20 cellular contexts compared by ENCODE assay signal in genomic region chr3:18585019-18585968, GRCh38.
"Had no signal": no experiment of that assay in that cellular context is flagged by ENCODE, and none has a peak within 500 bp of the region (broad histone marks: within the 10 kb centered on the region; RNA-seq: fewer than 3 reads in every experiment).

No MANE protein-coding gene starts in this region.

- H3K9me3 ChIP-seq: SJSA1 had no signal

- H3K27ac Mint-ChIP-seq: activated naive CD8-positive, alpha-beta T cell treated with anti-CD3 and anti-CD28 coated beads for 36 hours; activated T-helper 1 cell treated with anti-CD3 and anti-CD28 coated beads, Interleukin-12 subunit alpha, Interleukin-12 subunit beta, Interleukin-2, Interleukin-4 antibody, amounts not matched to agents 30 ng/mL and 10 ng/mL and 1 ng/mL, durations not matched to agents 14 hours and 24 hours and 36 hours; T-helper 1 cell treated with Interleukin-12 subunit alpha and Interleukin-12 subunit beta and Interleukin-4 antibody, amounts not matched to agents 30 μg/mL and 1 μg/mL, for 36 hours; WTC11 had no signal

- ATAC-seq: SK-N-SH treated with all-trans-retinoic acid at 6 μM for 48 hours, WTC11 had no signal

- H3K27me3 ChIP-seq: brain microvascular endothelial cell, cardiac muscle cell, SJSA1 had no signal

- H3K36me3 ChIP-seq: brain microvascular endothelial cell, cardiac muscle cell, SJSA1 had no signal

- H3K27ac ChIP-seq: brain microvascular endothelial cell, cardiac muscle cell, SJSA1 had no signal

- H3K4me3 Mint-ChIP-seq: activated naive CD8-positive, alpha-beta T cell treated with anti-CD3 and anti-CD28 coated beads for 36 hours; activated T-helper 1 cell treated with anti-CD3 and anti-CD28 coated beads, Interleukin-12 subunit alpha, Interleukin-12 subunit beta, Interleukin-2, Interleukin-4 antibody, amounts not matched to agents 30 ng/mL and 10 ng/mL and 1 ng/mL, durations not matched to agents 14 hours and 24 hours and 36 hours; T-helper 1 cell treated with Interleukin-12 subunit alpha and Interleukin-12 subunit beta and Interleukin-4 antibody, amounts not matched to agents 30 μg/mL and 1 μg/mL, for 36 hours; WTC11 had no signal

- H3K27me3 Mint-ChIP-seq: activated naive CD8-positive, alpha-beta T cell treated with anti-CD3 and anti-CD28 coated beads for 36 hours had no signal

- H3K4me1 ChIP-seq: SJSA1 had no signal

- DNase-seq: activated CD4-positive, CD25-positive, alpha-beta regulatory T cell treated with anti-CD3 and anti-CD28 coated beads, Interleukin-2, amount 50 U/mL, for 72 hours; activated effector memory CD4-positive, alpha-beta T cell treated with anti-CD3 and anti-CD28 coated beads, Interleukin-2, amount 50 U/mL, for 16 hours; activated naive CD4-positive, alpha-beta T cell treated with Interleukin-2 at 50 U/mL for 16 hours; activated naive CD8-positive, alpha-beta T cell treated with anti-CD3 and anti-CD28 coated beads for 36 hours; activated T-cell treated with anti-CD3 and anti-CD28 coated beads, Interleukin-2, amount 50 U/mL, for 1 hour; brain microvascular endothelial cell; Karpas-422; NCI-H1105 treated with DMSO at 0.1 percent for 48 hours; NCI-H1436 treated with DMSO at 0.1 percent for 48 hours; NCI-H187; NCI-H2081; NCI-H524; SHP77; T-helper 9 cell had no signal

- H3K4me3 ChIP-seq: cardiac muscle cell, SJSA1 had no signal
